Comparison of ENCODE assay signal across 8 cellular contexts in the genomic region with DNA sequence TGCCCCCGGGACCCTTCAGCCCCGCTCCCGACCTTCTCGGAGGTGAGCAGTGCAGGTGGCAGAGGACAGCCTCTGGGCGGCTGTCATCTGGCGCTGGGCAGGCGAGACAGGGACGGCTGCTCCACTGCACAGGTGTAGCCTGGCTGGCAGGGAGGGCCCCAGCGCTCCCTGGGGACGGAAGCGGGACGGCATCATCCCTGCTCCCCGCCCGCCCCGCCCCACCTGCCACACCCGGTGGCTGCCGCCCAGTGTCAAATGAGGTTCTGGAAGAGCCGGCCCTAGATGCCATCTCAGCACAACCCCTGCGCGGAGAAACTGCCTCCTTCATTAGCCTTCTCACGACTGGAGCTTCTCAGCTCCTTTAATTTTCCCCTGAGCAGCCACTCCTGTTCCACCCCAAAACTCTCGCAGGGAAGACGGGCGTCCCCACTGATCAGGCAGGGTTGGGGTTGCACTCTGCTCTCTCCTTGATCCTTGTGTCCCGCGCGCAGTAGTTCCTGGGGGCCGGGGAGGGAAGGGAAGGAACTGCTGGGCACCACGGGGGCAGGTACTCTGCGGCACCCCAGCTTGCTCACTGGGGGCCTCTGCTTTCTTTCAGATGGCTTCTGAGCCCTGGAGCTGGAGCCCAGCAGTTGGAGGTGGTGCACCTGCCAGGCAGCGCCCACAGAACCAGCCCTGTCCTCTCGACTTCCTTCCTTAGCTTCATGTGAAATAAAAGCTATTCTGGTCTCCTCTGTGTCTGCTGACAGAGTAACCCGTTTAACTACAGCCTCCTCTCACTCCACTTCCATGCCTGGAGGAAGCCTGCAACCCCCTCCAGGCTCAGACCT.
DNase-seq lines count a peak whose midpoint lies in the region; ATAC-seq lines count a peak whose summit lies in the region.

No MANE protein-coding gene starts in this region.

- peaks cover 12% of the 10 kb centered on the region for H3K27me3 Mint-ChIP-seq in activated T-cell treated with anti-CD3 and anti-CD28 coated beads, Interleukin-2, amount 50 U/mL, for 24 hours

- peak; percentile 78 for ATAC-seq in GM18907 (IDR thresholded peaks at IDR 0.05; ENCODE audit: unreplicated experiment)
- ATAC-seq in HG02763 (IDR thresholded peaks at IDR 0.05; ENCODE audit: unreplicated experiment), result peak; percentile 69
- peak; percentile 63 for ATAC-seq in stimulated activated naive CD8-positive, alpha-beta T cell treated with anti-CD3 and anti-CD28 coated beads, Interleukin-15, Interleukin-2, amounts not matched to agents 100 U/mL and 50 U/mL, for 24 hours
- no peak for ATAC-seq in GM18498 (IDR thresholded peaks at IDR 0.05; ENCODE audit: unreplicated experiment)

- peaks cover 20% of the 10 kb centered on the region for H3K36me3 Mint-ChIP-seq in activated T-cell treated with anti-CD3 and anti-CD28 coated beads, Interleukin-2, amount 50 U/mL, for 24 hours (ENCODE audit: low read depth)

- peak; percentile 78 for DNase-seq in NCI-H2171 treated with DMSO at 0.1 percent for 48 hours (lab: John Stamatoyannopoulos, UW)
- peak; percentile 64 for DNase-seq in activated T-cell treated with anti-CD3 and anti-CD28 coated beads, Interleukin-2, amount 50 U/mL, for 24 hours
- peak; percentile 64 for DNase-seq in iPS-NIHi11 (ENCODE audit: low spot score)
- peak; percentile 41 for DNase-seq in stimulated activated naive CD8-positive, alpha-beta T cell treated with anti-CD3 and anti-CD28 coated beads, Interleukin-15, Interleukin-2, amounts not matched to agents 100 U/mL and 50 U/mL, for 24 hours
- DNase-seq in kidney glomerular epithelial cell (lab: John Stamatoyannopoulos, UW), result no peak

- peaks cover 2% of the 10 kb centered on the region for H3K9me3 Mint-ChIP-seq in activated T-cell treated with anti-CD3 and anti-CD28 coated beads, Interleukin-2, amount 50 U/mL, for 24 hours

- H3K4me1 Mint-ChIP-seq in activated T-cell treated with anti-CD3 and anti-CD28 coated beads, Interleukin-2, amount 50 U/mL, for 24 hours (ENCODE audit: low read depth), result peaks cover 21% of the 10 kb centered on the region

- peak overlapping the region; percentile 73 for H3K27ac Mint-ChIP-seq in activated T-cell treated with anti-CD3 and anti-CD28 coated beads, Interleukin-2, amount 50 U/mL, for 24 hours

- H3K4me3 Mint-ChIP-seq in activated T-cell treated with anti-CD3 and anti-CD28 coated beads, Interleukin-2, amount 50 U/mL, for 24 hours, result peak overlapping the region; percentile 70
